Comparison of ENCODE assay signal across 1 cellular context in genomic region chr12:53603804-53604203, GRCh38.
TF ChIP-seq lines count a peak whose summit lies in the region.

No MANE protein-coding gene starts in this region.

TF ChIP-seq in GM12878, 131 proteins besides CTCF, POLR2A, EP300 and RAD21 (continued from another document):
- no peak for TF ChIP-seq RELB (IDR thresholded peaks at IDR 0.05; ENCODE audit: low read depth)
